1 cellular context compared by ENCODE assay signal in the genomic region with DNA sequence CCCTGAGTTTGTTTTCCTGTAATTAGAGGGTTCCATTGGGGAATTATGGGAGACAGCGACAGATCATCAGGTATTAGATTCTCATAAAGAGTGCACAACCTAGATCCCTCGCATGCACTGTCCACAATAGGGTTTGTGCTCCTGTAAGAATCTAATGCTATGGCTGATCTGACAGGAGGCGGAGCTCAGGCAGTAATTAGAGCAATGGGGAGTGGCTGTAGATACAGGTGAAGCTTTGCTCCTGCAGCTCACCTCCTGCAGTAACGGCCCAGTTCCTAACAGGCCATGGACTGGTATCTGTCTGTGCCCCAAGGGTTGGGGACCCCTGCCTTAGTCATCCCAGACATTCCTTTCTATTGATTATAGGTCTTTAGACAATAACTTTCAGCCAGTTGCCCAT.
TF ChIP-seq lines count a peak whose summit lies in the region.

No MANE protein-coding gene starts in this region.

TF ChIP-seq in GM12878, 131 proteins besides CTCF, POLR2A, EP300 and RAD21:
- no peak for TF ChIP-seq TCF3 (IDR thresholded peaks at IDR 0.05; ENCODE audit: borderline replicate concordance, insufficient read depth, low read depth, low read length)
- TF ChIP-seq IRF4 (IDR thresholded peaks at IDR 0.05; ENCODE audit: low read depth, low read length) = no peak
- no peak for TF ChIP-seq NFYA (IDR thresholded peaks at IDR 0.05; ENCODE audit: borderline replicate concordance, low read depth, low read length)
- TF ChIP-seq, protein P1, sequence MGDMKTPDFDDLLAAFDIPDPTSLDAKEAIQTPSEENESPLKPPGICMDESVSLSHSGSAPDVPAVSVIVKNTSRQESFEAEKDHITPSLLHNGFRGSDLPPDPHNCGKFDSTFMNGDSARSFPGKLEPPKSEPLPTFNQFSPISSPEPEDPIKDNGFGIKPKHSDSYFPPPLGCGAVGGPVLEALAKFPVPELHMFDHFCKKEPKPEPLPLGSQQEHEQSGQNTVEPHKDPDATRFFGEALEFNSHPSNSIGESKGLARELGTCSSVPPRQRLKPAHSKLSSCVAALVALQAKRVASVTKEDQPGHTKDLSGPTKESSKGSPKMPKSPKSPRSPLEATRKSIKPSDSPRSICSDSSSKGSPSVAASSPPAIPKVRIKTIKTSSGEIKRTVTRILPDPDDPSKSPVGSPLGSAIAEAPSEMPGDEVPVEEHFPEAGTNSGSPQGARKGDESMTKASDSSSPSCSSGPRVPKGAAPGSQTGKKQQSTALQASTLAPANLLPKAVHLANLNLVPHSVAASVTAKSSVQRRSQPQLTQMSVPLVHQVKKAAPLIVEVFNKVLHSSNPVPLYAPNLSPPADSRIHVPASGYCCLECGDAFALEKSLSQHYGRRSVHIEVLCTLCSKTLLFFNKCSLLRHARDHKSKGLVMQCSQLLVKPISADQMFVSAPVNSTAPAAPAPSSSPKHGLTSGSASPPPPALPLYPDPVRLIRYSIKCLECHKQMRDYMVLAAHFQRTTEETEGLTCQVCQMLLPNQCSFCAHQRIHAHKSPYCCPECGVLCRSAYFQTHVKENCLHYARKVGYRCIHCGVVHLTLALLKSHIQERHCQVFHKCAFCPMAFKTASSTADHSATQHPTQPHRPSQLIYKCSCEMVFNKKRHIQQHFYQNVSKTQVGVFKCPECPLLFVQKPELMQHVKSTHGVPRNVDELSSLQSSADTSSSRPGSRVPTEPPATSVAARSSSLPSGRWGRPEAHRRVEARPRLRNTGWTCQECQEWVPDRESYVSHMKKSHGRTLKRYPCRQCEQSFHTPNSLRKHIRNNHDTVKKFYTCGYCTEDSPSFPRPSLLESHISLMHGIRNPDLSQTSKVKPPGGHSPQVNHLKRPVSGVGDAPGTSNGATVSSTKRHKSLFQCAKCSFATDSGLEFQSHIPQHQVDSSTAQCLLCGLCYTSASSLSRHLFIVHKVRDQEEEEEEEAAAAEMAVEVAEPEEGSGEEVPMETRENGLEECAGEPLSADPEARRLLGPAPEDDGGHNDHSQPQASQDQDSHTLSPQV (IDR thresholded peaks at IDR 0.05) = no peak
- no peak for TF ChIP-seq CBX5 (IDR thresholded peaks at IDR 0.05; ENCODE audit: low read depth)
- TF ChIP-seq CEBPB (IDR thresholded peaks at IDR 0.05; ENCODE audit: borderline replicate concordance in 1 of 2, low read depth in 2 of 2, low read length in 2 of 2) = no peak
- TF ChIP-seq MYC (IDR thresholded peaks at IDR 0.05; ENCODE audit: insufficient read depth, insufficient read length, insufficient replicate concordance, low read length, severe bottlenecking) = no peak
- TF ChIP-seq FOS (IDR thresholded peaks at IDR 0.05; ENCODE audit: borderline replicate concordance, extremely low read depth, insufficient read length) = no peak
- TF ChIP-seq, protein P2, sequence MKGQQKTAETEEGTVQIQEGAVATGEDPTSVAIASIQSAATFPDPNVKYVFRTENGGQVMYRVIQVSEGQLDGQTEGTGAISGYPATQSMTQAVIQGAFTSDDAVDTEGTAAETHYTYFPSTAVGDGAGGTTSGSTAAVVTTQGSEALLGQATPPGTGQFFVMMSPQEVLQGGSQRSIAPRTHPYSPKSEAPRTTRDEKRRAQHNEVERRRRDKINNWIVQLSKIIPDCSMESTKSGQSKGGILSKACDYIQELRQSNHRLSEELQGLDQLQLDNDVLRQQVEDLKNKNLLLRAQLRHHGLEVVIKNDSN (IDR thresholded peaks at IDR 0.05; ENCODE audit: borderline replicate concordance, extremely low read length, insufficient read depth, low read depth, low read length) = no peak
- TF ChIP-seq, protein P3, sequence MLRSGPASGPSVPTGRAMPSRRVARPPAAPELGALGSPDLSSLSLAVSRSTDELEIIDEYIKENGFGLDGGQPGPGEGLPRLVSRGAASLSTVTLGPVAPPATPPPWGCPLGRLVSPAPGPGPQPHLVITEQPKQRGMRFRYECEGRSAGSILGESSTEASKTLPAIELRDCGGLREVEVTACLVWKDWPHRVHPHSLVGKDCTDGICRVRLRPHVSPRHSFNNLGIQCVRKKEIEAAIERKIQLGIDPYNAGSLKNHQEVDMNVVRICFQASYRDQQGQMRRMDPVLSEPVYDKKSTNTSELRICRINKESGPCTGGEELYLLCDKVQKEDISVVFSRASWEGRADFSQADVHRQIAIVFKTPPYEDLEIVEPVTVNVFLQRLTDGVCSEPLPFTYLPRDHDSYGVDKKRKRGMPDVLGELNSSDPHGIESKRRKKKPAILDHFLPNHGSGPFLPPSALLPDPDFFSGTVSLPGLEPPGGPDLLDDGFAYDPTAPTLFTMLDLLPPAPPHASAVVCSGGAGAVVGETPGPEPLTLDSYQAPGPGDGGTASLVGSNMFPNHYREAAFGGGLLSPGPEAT (IDR thresholded peaks at IDR 0.05; ENCODE audit: low read depth) = no peak
- TF ChIP-seq EGR1 (IDR thresholded peaks at IDR 0.05; ENCODE audit: borderline replicate concordance in 1 of 2, low read depth in 2 of 2, low read length in 2 of 2) = no peak
- no peak for TF ChIP-seq SIN3A (IDR thresholded peaks at IDR 0.05; ENCODE audit: low read depth, low read length)
- TF ChIP-seq ATF2 (IDR thresholded peaks at IDR 0.05; ENCODE audit: low read length) = no peak
- TF ChIP-seq SP1 (IDR thresholded peaks at IDR 0.05; ENCODE audit: low read depth, low read length) = no peak
- TF ChIP-seq HDAC2 (IDR thresholded peaks at IDR 0.05) = no peak
- no peak for TF ChIP-seq RCOR1 (conservative IDR thresholded peaks at IDR 0.05; ENCODE audit: low read depth, low read length)
- TF ChIP-seq TAF1 (IDR thresholded peaks at IDR 0.05; ENCODE audit: borderline replicate concordance, low read depth, low read length) = no peak
- TF ChIP-seq NR2C1 (IDR thresholded peaks at IDR 0.05) = no peak
- TF ChIP-seq ZZZ3 (IDR thresholded peaks at IDR 0.05; ENCODE audit: control insufficient read depth, insufficient read length, low read depth) = no peak
